Comparison of ENCODE assay signal across 28 cellular contexts in genomic region chr6:143586557-143586956, GRCh38.
"Had no signal": no experiment of that assay in that cellular context is flagged by ENCODE, and none has a peak within 500 bp of the region (broad histone marks: within the 10 kb centered on the region; RNA-seq: fewer than 3 reads in every experiment).

No MANE protein-coding gene starts in this region.

- H3K4me1 ChIP-seq: esophagus muscularis mucosa, foreskin keratinocyte, gastrocnemius medialis, heart left ventricle had no signal

- H3K4me3 ChIP-seq: coronary artery, dorsolateral prefrontal cortex, esophagus muscularis mucosa, gastrocnemius medialis, heart left ventricle had no signal

- H3K27ac ChIP-seq: brain microvascular endothelial cell, coronary artery, dorsolateral prefrontal cortex, esophagus muscularis mucosa, foreskin keratinocyte, gastrocnemius medialis, heart left ventricle had no signal

- H3K36me3 ChIP-seq: brain microvascular endothelial cell, esophagus muscularis mucosa, gastrocnemius medialis, heart left ventricle had no signal

- H3K27ac Mint-ChIP-seq: activated CD4-positive, alpha-beta T cell treated with anti-CD3 and anti-CD28 coated beads, Interleukin-2, amount 10 ng/mL, durations not matched to agents 7 days and 5 days; activated CD8-positive, alpha-beta T cell treated with anti-CD3 and anti-CD28 coated beads for 36 hours; activated naive CD8-positive, alpha-beta T cell; activated T-helper 17 cell treated with anti-CD3 and anti-CD28 coated beads, Interleukin-2, amount 50 U/mL, for 72 hours; dendritic cell treated with granulocyte-macrophage colony-stimulating factor and Interleukin-4, amounts not matched to agents 40 ng/mL and 50 ng/mL, for 4 days had no signal

- H3K4me3 Mint-ChIP-seq: activated CD4-positive, alpha-beta T cell treated with anti-CD3 and anti-CD28 coated beads, Interleukin-2, amount 10 ng/mL, durations not matched to agents 7 days and 5 days; activated CD8-positive, alpha-beta T cell treated with anti-CD3 and anti-CD28 coated beads for 36 hours; activated naive CD8-positive, alpha-beta T cell; activated T-cell treated with anti-CD3 and anti-CD28 coated beads, Interleukin-2, amount 50 U/mL, for 4 hours; activated T-helper 17 cell treated with anti-CD3 and anti-CD28 coated beads, Interleukin-2, amount 50 U/mL, for 72 hours; central memory CD8-positive, alpha-beta T cell; dendritic cell treated with granulocyte-macrophage colony-stimulating factor and Interleukin-4, amounts not matched to agents 40 ng/mL and 50 ng/mL, for 4 days had no signal

- ATAC-seq: activated CD8-positive, alpha-beta T cell treated with anti-CD3 and anti-CD28 coated beads for 36 hours; activated T-cell treated with anti-CD3 and anti-CD28 coated beads, Interleukin-2, amount 50 U/mL, for 4 hours; activated T-helper 17 cell treated with anti-CD3 and anti-CD28 coated beads, Interleukin-2, amount 50 U/mL, for 72 hours; foreskin keratinocyte; gastrocnemius medialis; heart left ventricle had no signal

- H3K9me3 Mint-ChIP-seq: activated CD4-positive, alpha-beta T cell treated with anti-CD3 and anti-CD28 coated beads, Interleukin-2, amount 10 ng/mL, durations not matched to agents 7 days and 5 days; activated CD8-positive, alpha-beta T cell treated with anti-CD3 and anti-CD28 coated beads for 36 hours; activated T-cell treated with anti-CD3 and anti-CD28 coated beads, Interleukin-2, amount 50 U/mL, for 4 hours; activated T-helper 17 cell treated with anti-CD3 and anti-CD28 coated beads, Interleukin-2, amount 50 U/mL, for 72 hours; central memory CD8-positive, alpha-beta T cell had no signal

- H3K27me3 ChIP-seq: brain microvascular endothelial cell, dorsolateral prefrontal cortex, esophagus muscularis mucosa, foreskin keratinocyte, gastrocnemius medialis, heart left ventricle had no signal

- DNase-seq: activated CD4-positive, alpha-beta T cell treated with anti-CD3 and anti-CD28 coated beads for 1 hour; activated CD4-positive, alpha-beta T cell treated with anti-CD3 and anti-CD28 coated beads for 4 hours; activated CD4-positive, alpha-beta T cell treated with anti-CD3 and anti-CD28 coated beads, Interleukin-2, amount 10 ng/mL, durations not matched to agents 7 days and 5 days; activated CD4-positive, alpha-beta T cell treated with anti-CD3 and anti-CD28 coated beads, Interleukin-2, amount 50 U/mL, for 4 hours; activated CD8-positive, alpha-beta memory T cell treated with anti-CD3 and anti-CD28 coated beads for 24 hours; activated CD8-positive, alpha-beta T cell treated with anti-CD3 and anti-CD28 coated beads for 36 hours; activated effector memory CD4-positive, alpha-beta T cell treated with Interleukin-2 at 50 U/mL for 16 hours; activated gamma-delta T cell treated with Interleukin-2 at 50 U/mL for 16 hours; activated naive CD4-positive, alpha-beta T cell treated with anti-CD3 and anti-CD28 coated beads, Interleukin-2, amount 50 U/mL, for 16 hours; activated naive CD4-positive, alpha-beta T cell treated with Interleukin-2 at 50 U/mL for 16 hours; activated T-cell treated with anti-CD3 and anti-CD28 coated beads, Interleukin-2, amount 50 U/mL, for 4 hours; amniotic stem cell; anterior cingulate cortex; brain microvascular endothelial cell; dorsolateral prefrontal cortex; effector memory CD4-positive, alpha-beta T cell; erythroblast; foreskin keratinocyte; gastrocnemius medialis; glutamatergic neuron; heart left ventricle; T1000 had no signal

- H3K27me3 Mint-ChIP-seq: activated CD4-positive, alpha-beta T cell treated with anti-CD3 and anti-CD28 coated beads, Interleukin-2, amount 10 ng/mL, durations not matched to agents 7 days and 5 days; activated CD8-positive, alpha-beta T cell treated with anti-CD3 and anti-CD28 coated beads for 36 hours; activated naive CD8-positive, alpha-beta T cell; activated T-helper 17 cell treated with anti-CD3 and anti-CD28 coated beads, Interleukin-2, amount 50 U/mL, for 72 hours; central memory CD8-positive, alpha-beta T cell; dendritic cell treated with granulocyte-macrophage colony-stimulating factor and Interleukin-4, amounts not matched to agents 40 ng/mL and 50 ng/mL, for 4 days had no signal

- H3K36me3 Mint-ChIP-seq: activated naive CD8-positive, alpha-beta T cell had no signal

- H3K9me3 ChIP-seq: esophagus muscularis mucosa, gastrocnemius medialis, heart left ventricle had no signal
